1 cellular context compared by ENCODE assay signal in genomic region chr3:141878812-141879211, GRCh38.
TF ChIP-seq lines count a peak whose summit lies in the region.

No MANE protein-coding gene starts in this region.

TF ChIP-seq in HCT116, 20 proteins besides CTCF, POLR2A, EP300 and RAD21 (continued from another document):
- TF ChIP-seq, protein P1, sequence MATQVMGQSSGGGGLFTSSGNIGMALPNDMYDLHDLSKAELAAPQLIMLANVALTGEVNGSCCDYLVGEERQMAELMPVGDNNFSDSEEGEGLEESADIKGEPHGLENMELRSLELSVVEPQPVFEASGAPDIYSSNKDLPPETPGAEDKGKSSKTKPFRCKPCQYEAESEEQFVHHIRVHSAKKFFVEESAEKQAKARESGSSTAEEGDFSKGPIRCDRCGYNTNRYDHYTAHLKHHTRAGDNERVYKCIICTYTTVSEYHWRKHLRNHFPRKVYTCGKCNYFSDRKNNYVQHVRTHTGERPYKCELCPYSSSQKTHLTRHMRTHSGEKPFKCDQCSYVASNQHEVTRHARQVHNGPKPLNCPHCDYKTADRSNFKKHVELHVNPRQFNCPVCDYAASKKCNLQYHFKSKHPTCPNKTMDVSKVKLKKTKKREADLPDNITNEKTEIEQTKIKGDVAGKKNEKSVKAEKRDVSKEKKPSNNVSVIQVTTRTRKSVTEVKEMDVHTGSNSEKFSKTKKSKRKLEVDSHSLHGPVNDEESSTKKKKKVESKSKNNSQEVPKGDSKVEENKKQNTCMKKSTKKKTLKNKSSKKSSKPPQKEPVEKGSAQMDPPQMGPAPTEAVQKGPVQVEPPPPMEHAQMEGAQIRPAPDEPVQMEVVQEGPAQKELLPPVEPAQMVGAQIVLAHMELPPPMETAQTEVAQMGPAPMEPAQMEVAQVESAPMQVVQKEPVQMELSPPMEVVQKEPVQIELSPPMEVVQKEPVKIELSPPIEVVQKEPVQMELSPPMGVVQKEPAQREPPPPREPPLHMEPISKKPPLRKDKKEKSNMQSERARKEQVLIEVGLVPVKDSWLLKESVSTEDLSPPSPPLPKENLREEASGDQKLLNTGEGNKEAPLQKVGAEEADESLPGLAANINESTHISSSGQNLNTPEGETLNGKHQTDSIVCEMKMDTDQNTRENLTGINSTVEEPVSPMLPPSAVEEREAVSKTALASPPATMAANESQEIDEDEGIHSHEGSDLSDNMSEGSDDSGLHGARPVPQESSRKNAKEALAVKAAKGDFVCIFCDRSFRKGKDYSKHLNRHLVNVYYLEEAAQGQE (IDR thresholded peaks at IDR 0.05; ENCODE audit: low read depth), result no peak
- no peak for TF ChIP-seq EZH2 (IDR thresholded peaks at IDR 0.05)
